Comparison of ENCODE assay signal across 1 cellular context in genomic region chr13:50082426-50083283, GRCh38.
TF ChIP-seq lines count a peak whose summit lies in the region.

No MANE protein-coding gene starts in this region.

TF ChIP-seq in HepG2, 621 proteins besides CTCF, POLR2A, EP300 and RAD21 (continued from another document and continues in another):
- TF ChIP-seq FOXP4 (CRISPR knock-in tag; IDR thresholded peaks at IDR 0.05) (peak; percentile 53), KLF16 (CRISPR knock-in tag; IDR thresholded peaks at IDR 0.05) (peak in 1 of 2 experiments; percentile 11; a peak in 1 of 4 replicates), NR2F2 (IDR thresholded peaks at IDR 0.05; ENCODE audit: borderline replicate concordance, low read depth) (peak; percentile 34; the same call in 1 of the 2 replicates), ZNF678 (CRISPR knock-in tag; IDR thresholded peaks at IDR 0.05) (no peak), ZNF781 (CRISPR knock-in tag; IDR thresholded peaks at IDR 0.05; ENCODE audit: borderline replicate concordance, not compliant biosample characterization) (peak; percentile 7), ZNF724P (CRISPR knock-in tag; IDR thresholded peaks at IDR 0.05; ENCODE audit: borderline replicate concordance) (no peak), HDAC2 (CRISPR knock-in tag; IDR thresholded peaks at IDR 0.05) (peak; percentile 55; the same call in 1 of the 2 replicates), DMAP1 (CRISPR knock-in tag; IDR thresholded peaks at IDR 0.05) (peak; percentile 11; the same call in 1 of the 2 replicates), HOXA3 (CRISPR knock-in tag; IDR thresholded peaks at IDR 0.05) (peak; percentile 41; the same call in 1 of the 2 replicates), ATF7-NPFF (CRISPR knock-in tag; IDR thresholded peaks at IDR 0.05; ENCODE audit: low read depth) (no peak), LCORL (IDR thresholded peaks at IDR 0.05) (no peak), LCORL (CRISPR knock-in tag; IDR thresholded peaks at IDR 0.05) (0 out of 2 replicates have a peak, but pooled peaks have one; percentile 43), SMC3 (IDR thresholded peaks at IDR 0.05; ENCODE audit: low read length) (no peak), KDM3A (CRISPR knock-in tag; IDR thresholded peaks at IDR 0.05; ENCODE audit: low read depth) (no peak), FOXA3 (CRISPR knock-in tag; IDR thresholded peaks at IDR 0.05) (0 out of 2 replicates have a peak, but pooled peaks have one; percentile 17), ZNF496 (CRISPR knock-in tag; IDR thresholded peaks at IDR 0.05; ENCODE audit: insufficient replicate concordance) (no peak), THAP11 (CRISPR knock-in tag; IDR thresholded peaks at IDR 0.05) (0 out of 2 replicates have a peak, but pooled peaks have one; percentile 12), ZNF562 (CRISPR knock-in tag; IDR thresholded peaks at IDR 0.05; ENCODE audit: borderline replicate concordance) (no peak), SIN3A (IDR thresholded peaks at IDR 0.05; ENCODE audit: borderline replicate concordance, low read depth, low read length) (peak; percentile 82; the same call in 1 of the 2 replicates), ZBTB7B (CRISPR knock-in tag; IDR thresholded peaks at IDR 0.05) (0 out of 2 replicates have a peak, but pooled peaks have one; percentile 5), MXD4 (CRISPR knock-in tag; IDR thresholded peaks at IDR 0.05) (peak; percentile 76; the same call in 1 of the 2 replicates), MED13 (CRISPR knock-in tag; IDR thresholded peaks at IDR 0.05) (0 out of 2 replicates have a peak, but pooled peaks have one; percentile 31), ZSCAN25 (CRISPR knock-in tag; IDR thresholded peaks at IDR 0.05) (0 out of 2 replicates have a peak, but pooled peaks have one; percentile 13), SPEN (CRISPR knock-in tag; IDR thresholded peaks at IDR 0.05; ENCODE audit: low read depth) (peak; percentile 36; the same call in 1 of the 2 replicates), NKX3-1 (CRISPR knock-in tag; IDR thresholded peaks at IDR 0.05) (0 out of 2 replicates have a peak, but pooled peaks have one; percentile 30), RXRB (CRISPR knock-in tag; IDR thresholded peaks at IDR 0.05; ENCODE audit: borderline replicate concordance) (no peak), ZNF124 (CRISPR knock-in tag; IDR thresholded peaks at IDR 0.05) (0 out of 2 replicates have a peak, but pooled peaks have one; percentile 15), ZC3H13 (CRISPR knock-in tag; IDR thresholded peaks at IDR 0.05) (no peak), KMT2A (CRISPR knock-in tag; IDR thresholded peaks at IDR 0.05) (peak; percentile 74; the same call in 1 of the 2 replicates), TAF1 (CRISPR knock-in tag; IDR thresholded peaks at IDR 0.05) (peak; percentile 66; the same call in 1 of the 2 replicates), ZNF317 (CRISPR knock-in tag; IDR thresholded peaks at IDR 0.05) (0 out of 2 replicates have a peak, but pooled peaks have one; percentile 16), STAT6 (CRISPR knock-in tag; IDR thresholded peaks at IDR 0.05; ENCODE audit: borderline replicate concordance) (no peak), IKZF5 (CRISPR knock-in tag; IDR thresholded peaks at IDR 0.05) (0 out of 2 replicates have a peak, but pooled peaks have one; percentile 31), ZNF773 (CRISPR knock-in tag; IDR thresholded peaks at IDR 0.05; ENCODE audit: borderline replicate concordance) (no peak), HOMEZ (CRISPR knock-in tag; IDR thresholded peaks at IDR 0.05; ENCODE audit: low read depth) (no peak), MAX (IDR thresholded peaks at IDR 0.05) (no peak), ZNF777 (CRISPR knock-in tag; IDR thresholded peaks at IDR 0.05) (peak; percentile 13; the same call in 1 of the 2 replicates)
- TF ChIP-seq, protein P1, sequence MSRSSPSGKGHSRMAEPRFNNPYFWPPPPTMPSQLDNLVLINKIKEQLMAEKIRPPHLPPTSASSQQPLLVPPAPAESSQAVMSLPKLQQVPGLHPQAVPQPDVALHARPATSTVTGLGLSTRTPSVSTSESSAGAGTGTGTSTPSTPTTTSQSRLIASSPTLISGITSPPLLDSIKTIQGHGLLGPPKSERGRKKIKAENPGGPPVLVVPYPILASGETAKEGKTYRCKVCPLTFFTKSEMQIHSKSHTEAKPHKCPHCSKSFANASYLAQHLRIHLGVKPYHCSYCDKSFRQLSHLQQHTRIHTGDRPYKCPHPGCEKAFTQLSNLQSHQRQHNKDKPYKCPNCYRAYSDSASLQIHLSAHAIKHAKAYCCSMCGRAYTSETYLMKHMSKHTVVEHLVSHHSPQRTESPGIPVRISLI (CRISPR knock-in tag; IDR thresholded peaks at IDR 0.05; ENCODE audit: borderline replicate concordance), result 0 out of 2 replicates have a peak, but pooled peaks have one; percentile 2
- TF ChIP-seq, protein P2, sequence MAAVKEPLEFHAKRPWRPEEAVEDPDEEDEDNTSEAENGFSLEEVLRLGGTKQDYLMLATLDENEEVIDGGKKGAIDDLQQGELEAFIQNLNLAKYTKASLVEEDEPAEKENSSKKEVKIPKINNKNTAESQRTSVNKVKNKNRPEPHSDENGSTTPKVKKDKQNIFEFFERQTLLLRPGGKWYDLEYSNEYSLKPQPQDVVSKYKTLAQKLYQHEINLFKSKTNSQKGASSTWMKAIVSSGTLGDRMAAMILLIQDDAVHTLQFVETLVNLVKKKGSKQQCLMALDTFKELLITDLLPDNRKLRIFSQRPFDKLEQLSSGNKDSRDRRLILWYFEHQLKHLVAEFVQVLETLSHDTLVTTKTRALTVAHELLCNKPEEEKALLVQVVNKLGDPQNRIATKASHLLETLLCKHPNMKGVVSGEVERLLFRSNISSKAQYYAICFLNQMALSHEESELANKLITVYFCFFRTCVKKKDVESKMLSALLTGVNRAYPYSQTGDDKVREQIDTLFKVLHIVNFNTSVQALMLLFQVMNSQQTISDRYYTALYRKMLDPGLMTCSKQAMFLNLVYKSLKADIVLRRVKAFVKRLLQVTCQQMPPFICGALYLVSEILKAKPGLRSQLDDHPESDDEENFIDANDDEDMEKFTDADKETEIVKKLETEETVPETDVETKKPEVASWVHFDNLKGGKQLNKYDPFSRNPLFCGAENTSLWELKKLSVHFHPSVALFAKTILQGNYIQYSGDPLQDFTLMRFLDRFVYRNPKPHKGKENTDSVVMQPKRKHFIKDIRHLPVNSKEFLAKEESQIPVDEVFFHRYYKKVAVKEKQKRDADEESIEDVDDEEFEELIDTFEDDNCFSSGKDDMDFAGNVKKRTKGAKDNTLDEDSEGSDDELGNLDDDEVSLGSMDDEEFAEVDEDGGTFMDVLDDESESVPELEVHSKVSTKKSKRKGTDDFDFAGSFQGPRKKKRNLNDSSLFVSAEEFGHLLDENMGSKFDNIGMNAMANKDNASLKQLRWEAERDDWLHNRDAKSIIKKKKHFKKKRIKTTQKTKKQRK (IDR thresholded peaks at IDR 0.05; ENCODE audit: low read length), result no peak
- TF ChIP-seq, protein P3, sequence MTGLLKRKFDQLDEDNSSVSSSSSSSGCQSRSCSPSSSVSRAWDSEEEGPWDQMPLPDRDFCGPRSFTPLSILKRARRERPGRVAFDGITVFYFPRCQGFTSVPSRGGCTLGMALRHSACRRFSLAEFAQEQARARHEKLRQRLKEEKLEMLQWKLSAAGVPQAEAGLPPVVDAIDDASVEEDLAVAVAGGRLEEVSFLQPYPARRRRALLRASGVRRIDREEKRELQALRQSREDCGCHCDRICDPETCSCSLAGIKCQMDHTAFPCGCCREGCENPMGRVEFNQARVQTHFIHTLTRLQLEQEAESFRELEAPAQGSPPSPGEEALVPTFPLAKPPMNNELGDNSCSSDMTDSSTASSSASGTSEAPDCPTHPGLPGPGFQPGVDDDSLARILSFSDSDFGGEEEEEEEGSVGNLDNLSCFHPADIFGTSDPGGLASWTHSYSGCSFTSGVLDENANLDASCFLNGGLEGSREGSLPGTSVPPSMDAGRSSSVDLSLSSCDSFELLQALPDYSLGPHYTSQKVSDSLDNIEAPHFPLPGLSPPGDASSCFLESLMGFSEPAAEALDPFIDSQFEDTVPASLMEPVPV (CRISPR knock-in tag; IDR thresholded peaks at IDR 0.05), result no peak
- TF ChIP-seq, protein P4, sequence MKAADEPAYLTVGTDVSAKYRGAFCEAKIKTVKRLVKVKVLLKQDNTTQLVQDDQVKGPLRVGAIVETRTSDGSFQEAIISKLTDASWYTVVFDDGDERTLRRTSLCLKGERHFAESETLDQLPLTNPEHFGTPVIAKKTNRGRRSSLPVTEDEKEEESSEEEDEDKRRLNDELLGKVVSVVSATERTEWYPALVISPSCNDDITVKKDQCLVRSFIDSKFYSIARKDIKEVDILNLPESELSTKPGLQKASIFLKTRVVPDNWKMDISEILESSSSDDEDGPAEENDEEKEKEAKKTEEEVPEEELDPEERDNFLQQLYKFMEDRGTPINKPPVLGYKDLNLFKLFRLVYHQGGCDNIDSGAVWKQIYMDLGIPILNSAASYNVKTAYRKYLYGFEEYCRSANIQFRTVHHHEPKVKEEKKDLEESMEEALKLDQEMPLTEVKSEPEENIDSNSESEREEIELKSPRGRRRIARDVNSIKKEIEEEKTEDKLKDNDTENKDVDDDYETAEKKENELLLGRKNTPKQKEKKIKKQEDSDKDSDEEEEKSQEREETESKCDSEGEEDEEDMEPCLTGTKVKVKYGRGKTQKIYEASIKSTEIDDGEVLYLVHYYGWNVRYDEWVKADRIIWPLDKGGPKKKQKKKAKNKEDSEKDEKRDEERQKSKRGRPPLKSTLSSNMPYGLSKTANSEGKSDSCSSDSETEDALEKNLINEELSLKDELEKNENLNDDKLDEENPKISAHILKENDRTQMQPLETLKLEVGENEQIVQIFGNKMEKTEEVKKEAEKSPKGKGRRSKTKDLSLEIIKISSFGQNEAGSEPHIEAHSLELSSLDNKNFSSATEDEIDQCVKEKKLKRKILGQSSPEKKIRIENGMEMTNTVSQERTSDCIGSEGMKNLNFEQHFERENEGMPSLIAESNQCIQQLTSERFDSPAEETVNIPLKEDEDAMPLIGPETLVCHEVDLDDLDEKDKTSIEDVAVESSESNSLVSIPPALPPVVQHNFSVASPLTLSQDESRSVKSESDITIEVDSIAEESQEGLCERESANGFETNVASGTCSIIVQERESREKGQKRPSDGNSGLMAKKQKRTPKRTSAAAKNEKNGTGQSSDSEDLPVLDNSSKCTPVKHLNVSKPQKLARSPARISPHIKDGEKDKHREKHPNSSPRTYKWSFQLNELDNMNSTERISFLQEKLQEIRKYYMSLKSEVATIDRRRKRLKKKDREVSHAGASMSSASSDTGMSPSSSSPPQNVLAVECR (CRISPR knock-in tag; IDR thresholded peaks at IDR 0.05; ENCODE audit: borderline replicate concordance), result peak; percentile 78
- TF ChIP-seq, protein P5, sequence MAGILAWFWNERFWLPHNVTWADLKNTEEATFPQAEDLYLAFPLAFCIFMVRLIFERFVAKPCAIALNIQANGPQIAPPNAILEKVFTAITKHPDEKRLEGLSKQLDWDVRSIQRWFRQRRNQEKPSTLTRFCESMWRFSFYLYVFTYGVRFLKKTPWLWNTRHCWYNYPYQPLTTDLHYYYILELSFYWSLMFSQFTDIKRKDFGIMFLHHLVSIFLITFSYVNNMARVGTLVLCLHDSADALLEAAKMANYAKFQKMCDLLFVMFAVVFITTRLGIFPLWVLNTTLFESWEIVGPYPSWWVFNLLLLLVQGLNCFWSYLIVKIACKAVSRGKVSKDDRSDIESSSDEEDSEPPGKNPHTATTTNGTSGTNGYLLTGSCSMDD (CRISPR knock-in tag; IDR thresholded peaks at IDR 0.05), result no peak
